Comparison of ENCODE assay signal across 1 cellular context in genomic region chr1:1922782-1923680, GRCh38.
TF ChIP-seq lines count a peak whose summit lies in the region.

No MANE protein-coding gene starts in this region.

TF ChIP-seq in HepG2, 621 proteins besides CTCF, POLR2A, EP300 and RAD21 (continued from another document):
- TF ChIP-seq KAT7 (CRISPR knock-in tag; IDR thresholded peaks at IDR 0.05; ENCODE audit: borderline replicate concordance) (0 out of 2 replicates have a peak, but pooled peaks have one; percentile 36), BCL6 (CRISPR knock-in tag; IDR thresholded peaks at IDR 0.05) (no peak; the same call in 1 of the 2 replicates), SOX13 (IDR thresholded peaks at IDR 0.05) (0 out of 2 replicates have a peak, but pooled peaks have one; percentile 16), SOX13 (CRISPR knock-in tag; conservative IDR thresholded peaks at IDR 0.05 in 1 of 2, IDR thresholded peaks at IDR 0.05 in 1 of 2) (peak in 1 of 2 experiments; percentile 50; a peak in 1 of 4 replicates), ZNF879 (CRISPR knock-in tag; IDR thresholded peaks at IDR 0.05) (no peak), SRY (CRISPR knock-in tag; IDR thresholded peaks at IDR 0.05) (0 out of 2 replicates have a peak, but pooled peaks have one; percentile 21), ZNF337 (CRISPR knock-in tag; IDR thresholded peaks at IDR 0.05; ENCODE audit: borderline replicate concordance, low read depth) (0 out of 2 replicates have a peak, but pooled peaks have one; percentile 49), SP5 (CRISPR knock-in tag; IDR thresholded peaks at IDR 0.05; ENCODE audit: borderline replicate concordance, low read depth) (peak; percentile 81; the same call in 1 of the 2 replicates), ZNF503 (CRISPR knock-in tag; IDR thresholded peaks at IDR 0.05) (peak; percentile 61; the same call in 1 of the 2 replicates), ZNF580 (CRISPR knock-in tag; IDR thresholded peaks at IDR 0.05; ENCODE audit: borderline replicate concordance, low read depth) (peak; percentile 66; the same call in 1 of the 2 replicates), XRCC5 (optimal IDR thresholded peaks at IDR 0.05; ENCODE audit: low read length) (peak; percentile 45), NR0B2 (CRISPR knock-in tag; IDR thresholded peaks at IDR 0.05) (0 out of 2 replicates have a peak, but pooled peaks have one; percentile 40), ZNF431 (CRISPR knock-in tag; IDR thresholded peaks at IDR 0.05; ENCODE audit: borderline replicate concordance, low read depth) (no peak), ZNF883 (CRISPR knock-in tag; IDR thresholded peaks at IDR 0.05; ENCODE audit: not compliant biosample characterization) (peak; percentile 43), KMT2A (CRISPR knock-in tag; IDR thresholded peaks at IDR 0.05) (0 out of 2 replicates have a peak, but pooled peaks have one; percentile 18), ZNF383 (CRISPR knock-in tag; IDR thresholded peaks at IDR 0.05; ENCODE audit: borderline replicate concordance) (0 out of 2 replicates have a peak, but pooled peaks have one; percentile 35), ZNF543 (CRISPR knock-in tag; IDR thresholded peaks at IDR 0.05) (peak; percentile 55; the same call in 1 of the 2 replicates), ZNF24 (IDR thresholded peaks at IDR 0.05) (no peak), SNAI1 (CRISPR knock-in tag; IDR thresholded peaks at IDR 0.05; ENCODE audit: borderline replicate concordance) (no peak; the same call in 1 of the 2 replicates), ZNF747 (CRISPR knock-in tag; IDR thresholded peaks at IDR 0.05; ENCODE audit: borderline replicate concordance) (no peak; the same call in 1 of the 2 replicates), MXD4 (CRISPR knock-in tag; IDR thresholded peaks at IDR 0.05) (peak; percentile 51), TERF1 (CRISPR knock-in tag; IDR thresholded peaks at IDR 0.05) (0 out of 2 replicates have a peak, but pooled peaks have one; percentile 58), MED1 (CRISPR knock-in tag; IDR thresholded peaks at IDR 0.05) (peak; percentile 57), ZNF496 (CRISPR knock-in tag; IDR thresholded peaks at IDR 0.05; ENCODE audit: insufficient replicate concordance) (no peak), ZNF572 (CRISPR knock-in tag; IDR thresholded peaks at IDR 0.05) (no peak), KLF12 (CRISPR knock-in tag; IDR thresholded peaks at IDR 0.05; ENCODE audit: borderline replicate concordance) (peak; percentile 82; the same call in 1 of the 2 replicates), ARID2 (CRISPR knock-in tag; IDR thresholded peaks at IDR 0.05; ENCODE audit: borderline replicate concordance) (no peak), MTERF4 (CRISPR knock-in tag; IDR thresholded peaks at IDR 0.05) (0 out of 2 replicates have a peak, but pooled peaks have one; percentile 33), ZNF772 (CRISPR knock-in tag; IDR thresholded peaks at IDR 0.05) (peak; percentile 5; the same call in 1 of the 2 replicates), ZNF788 (CRISPR knock-in tag; IDR thresholded peaks at IDR 0.05; ENCODE audit: borderline replicate concordance) (peak; percentile 49; the same call in 1 of the 2 replicates)
TF ChIP-seq in HepG2: peak in this region for 174.
